29 cellular contexts compared by ENCODE assay signal in the genomic region with DNA sequence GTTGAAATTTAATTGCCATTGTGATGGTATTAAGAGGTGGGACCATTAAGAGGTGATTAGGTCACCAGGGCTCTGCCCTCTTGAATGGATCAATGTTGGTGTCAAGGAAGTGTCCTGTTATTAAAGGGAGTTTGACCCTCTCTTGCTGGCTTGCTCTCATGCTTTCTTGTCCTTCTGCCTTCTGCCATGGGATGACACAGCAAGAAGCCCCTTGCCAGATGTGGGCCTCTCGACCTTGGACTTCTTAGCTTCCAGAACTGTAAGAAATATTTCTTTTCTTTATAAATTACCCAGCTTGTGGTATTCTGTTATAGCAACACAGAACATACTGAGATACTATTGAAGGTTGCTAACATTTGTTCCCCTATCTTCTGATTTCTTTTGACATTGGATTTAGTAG.
"Had no signal": no experiment of that assay in that cellular context is flagged by ENCODE, and none has a peak within 500 bp of the region (broad histone marks: within the 10 kb centered on the region; RNA-seq: fewer than 3 reads in every experiment).

No MANE protein-coding gene starts in this region.

- H3K27me3 ChIP-seq: stomach, suprapubic skin, testis, thyroid gland, tibial artery, tibial nerve, transverse colon, upper lobe of left lung, upper lobe of right lung, uterus, vagina had no signal

- H3K27ac ChIP-seq: stomach, suprapubic skin, testis, thoracic aorta, thyroid gland, tibial artery, tibial nerve, transverse colon, upper lobe of left lung, upper lobe of right lung, uterus, vagina had no signal

- H3K9me3 ChIP-seq: stomach, suprapubic skin, testis, thoracic aorta, thyroid gland, tibial artery, tibial nerve, transverse colon, upper lobe of left lung, upper lobe of right lung, uterus, vagina had no signal

- H3K27ac Mint-ChIP-seq: stimulated activated effector memory CD8-positive, alpha-beta T cell treated with anti-CD3 and anti-CD28 coated beads, Interleukin-12 subunit alpha, Interleukin-12 subunit beta, amount 100 ng/mL, for 72 hours; stimulated activated memory B cell treated with anti-CD40 and anti-IgM and Interleukin-4, amounts not matched to agents 10 μg/mL and 1 μg/mL and 100 μg/mL, for 72 hours; stimulated activated naive B cell treated with anti-CD40 and anti-IgM and Interleukin-4, amounts not matched to agents 10 μg/mL and 1 μg/mL and 100 μg/mL, for 72 hours; stimulated activated naive CD8-positive, alpha-beta T cell treated with anti-CD3 and anti-CD28 coated beads, Interleukin-15, amount 100 ng/mL, for 72 hours; stimulated activated naive CD8-positive, alpha-beta T cell treated with anti-CD3 and anti-CD28 coated beads, Interleukin-15, Interleukin-2, amounts not matched to agents 100 ng/mL and 50 ng/mL, for 24 hours; type B pancreatic cell had no signal

- FAIRE-seq: urothelium cell line had no signal

- H3K4me3 ChIP-seq: stomach, suprapubic skin, testis, thoracic aorta, thyroid gland, tibial artery, tibial nerve, transverse colon, upper lobe of left lung, upper lobe of right lung, uterus, vagina had no signal

- H3K4me1 Mint-ChIP-seq: stimulated activated effector memory CD8-positive, alpha-beta T cell treated with anti-CD3 and anti-CD28 coated beads, Interleukin-12 subunit alpha, Interleukin-12 subunit beta, amount 100 ng/mL, for 72 hours; stimulated activated naive CD8-positive, alpha-beta T cell treated with anti-CD3 and anti-CD28 coated beads, Interleukin-15, amount 100 ng/mL, for 72 hours had no signal

- H3K4me3 Mint-ChIP-seq: stimulated activated effector memory CD8-positive, alpha-beta T cell treated with anti-CD3 and anti-CD28 coated beads, Interleukin-12 subunit alpha, Interleukin-12 subunit beta, amount 100 ng/mL, for 72 hours; stimulated activated memory B cell treated with anti-CD40 and anti-IgM and Interleukin-4, amounts not matched to agents 10 μg/mL and 1 μg/mL and 100 μg/mL, for 72 hours; stimulated activated naive B cell treated with anti-CD40 and anti-IgM and Interleukin-4, amounts not matched to agents 10 μg/mL and 1 μg/mL and 100 μg/mL, for 72 hours; stimulated activated naive CD8-positive, alpha-beta T cell treated with anti-CD3 and anti-CD28 coated beads, Interleukin-15, amount 100 ng/mL, for 72 hours; stimulated activated naive CD8-positive, alpha-beta T cell treated with anti-CD3 and anti-CD28 coated beads, Interleukin-15, Interleukin-2, amounts not matched to agents 100 ng/mL and 50 ng/mL, for 24 hours; type B pancreatic cell had no signal

- H3K27me3 Mint-ChIP-seq: stimulated activated memory B cell treated with anti-CD40 and anti-IgM and Interleukin-4, amounts not matched to agents 10 μg/mL and 1 μg/mL and 100 μg/mL, for 72 hours; stimulated activated naive B cell treated with anti-CD40 and anti-IgM and Interleukin-4, amounts not matched to agents 10 μg/mL and 1 μg/mL and 100 μg/mL, for 72 hours; stimulated activated naive CD8-positive, alpha-beta T cell treated with anti-CD3 and anti-CD28 coated beads, Interleukin-15, amount 100 ng/mL, for 72 hours; type B pancreatic cell had no signal

- DNase-seq: stimulated activated CD4-positive, alpha-beta T cell treated with anti-CD3 and anti-CD28 coated beads, Interleukin-2, amount 100 ng/mL, for 48 hours; stimulated activated CD4-positive, alpha-beta T cell treated with anti-CD3 and anti-CD28 coated beads, Interleukin-4, amount 100 ng/mL, for 1 hour; stimulated activated CD4-positive, alpha-beta T cell treated with anti-CD3 and anti-CD28 coated beads, Interleukin-4, amount 100 ng/mL, for 24 hours; stimulated activated CD4-positive, alpha-beta T cell treated with anti-CD3 and anti-CD28 coated beads, Interleukin-4, amount 100 ng/mL, for 4 hours; stimulated activated CD8-positive, alpha-beta memory T cell treated with anti-CD3 and anti-CD28 coated beads, Interleukin-4, amount 100 ng/mL, for 48 hours; stimulated activated naive B cell treated with anti-CD40 and anti-IgM and Interleukin-4, amounts not matched to agents 10 μg/mL and 1 μg/mL and 100 μg/mL, for 72 hours; stimulated activated naive CD4-positive, alpha-beta T cell; stimulated activated naive CD4-positive, alpha-beta T cell treated with Interleukin-2 at 50 U/mL for 16 hours; stimulated activated naive CD8-positive, alpha-beta T cell treated with anti-CD3 and anti-CD28 coated beads, Interleukin-15, amount 100 ng/mL, for 72 hours; stimulated activated naive CD8-positive, alpha-beta T cell treated with anti-CD3 and anti-CD28 coated beads, Interleukin-15, Interleukin-2, amounts not matched to agents 100 U/mL and 50 U/mL, for 24 hours; stomach; substantia nigra; testis; thyroid gland; tibial artery; transverse colon; trophoblast cell; upper lobe of left lung; upper lobe of right lung; uterus had no signal

- H3K9me3 Mint-ChIP-seq: stimulated activated effector memory CD8-positive, alpha-beta T cell treated with anti-CD3 and anti-CD28 coated beads, Interleukin-12 subunit alpha, Interleukin-12 subunit beta, amount 100 ng/mL, for 72 hours; stimulated activated naive CD8-positive, alpha-beta T cell treated with anti-CD3 and anti-CD28 coated beads, Interleukin-15, Interleukin-2, amounts not matched to agents 100 ng/mL and 50 ng/mL, for 24 hours; type B pancreatic cell had no signal

- H3K36me3 ChIP-seq: stomach, suprapubic skin, thoracic aorta, thyroid gland, tibial artery, tibial nerve, transverse colon, upper lobe of left lung, upper lobe of right lung, uterus, vagina had no signal

- H3K36me3 Mint-ChIP-seq: stimulated activated effector memory CD8-positive, alpha-beta T cell treated with anti-CD3 and anti-CD28 coated beads, Interleukin-12 subunit alpha, Interleukin-12 subunit beta, amount 100 ng/mL, for 72 hours; stimulated activated memory B cell treated with anti-CD40 and anti-IgM and Interleukin-4, amounts not matched to agents 10 μg/mL and 1 μg/mL and 100 μg/mL, for 72 hours; stimulated activated naive B cell treated with anti-CD40 and anti-IgM and Interleukin-4, amounts not matched to agents 10 μg/mL and 1 μg/mL and 100 μg/mL, for 72 hours; type B pancreatic cell had no signal

- H3K4me1 ChIP-seq: stomach, suprapubic skin, testis, thyroid gland, tibial artery, tibial nerve, transverse colon, upper lobe of left lung, upper lobe of right lung, vagina had no signal
